19 cellular contexts compared by ENCODE assay signal in genomic region chr16:56115817-56116576, GRCh38.
DNase-seq lines count a peak whose midpoint lies in the region; ATAC-seq and TF ChIP-seq lines count a peak whose summit lies in the region.
"Had no signal": no experiment of that assay in that cellular context is flagged by ENCODE, and none has a peak within 500 bp of the region (broad histone marks: within the 10 kb centered on the region; RNA-seq: fewer than 3 reads in every experiment).

No MANE protein-coding gene starts in this region.

- no peaks in the 10 kb centered on the region for H3K36me3 Mint-ChIP-seq in endodermal cell (ENCODE audit: low read depth)

- DNase-seq in DMS 273 (lab: John Stamatoyannopoulos, UW; ENCODE audit: unreplicated experiment) (peak; percentile 59), DMS 273 treated with DMSO at 0.1 percent for 48 hours (lab: John Stamatoyannopoulos, UW) (no peak), endodermal cell (no peak), left lung (no peak), breast epithelium (ENCODE audit: low spot score in 2 of 2) (no peak), ovary (no peak)
- DNase-seq: activated CD4-positive, alpha-beta T cell treated with anti-CD3 and anti-CD28 coated beads, Interleukin-2, amount 50 U/mL, for 1 hour; Kasumi-1; lower lobe of right lung; NCI-H1105; NCI-H345; SHP77; stimulated activated CD4-positive, alpha-beta T cell treated with anti-CD3 and anti-CD28 coated beads, Interleukin-4, amount 100 ng/mL, for 4 hours had no signal

- peak overlapping the region; percentile 72 for H3K4me2 ChIP-seq in neural cell (ENCODE audit: low read length)
- H3K4me2 ChIP-seq: BLaER1, smooth muscle cell had no signal

- H3K4me3 ChIP-seq in HUES64 (ENCODE audit: low read length) (peak overlapping the region; percentile 2; the same call in 1 of the 2 replicates), endodermal cell (ENCODE audit: low read length) (no peak overlapping the region), neural cell (ENCODE audit: low read length) (peak overlapping the region; percentile 53), left lung (no peak overlapping the region), breast epithelium (no peak overlapping the region), ovary (no peak overlapping the region)
- H3K4me3 ChIP-seq: BLaER1, lower lobe of right lung, smooth muscle cell, suprapubic skin had no signal

- WGBS in HUES64 = 50% methylated on average over 5 of the region's 6 CpGs
- 50 to 69% methylated on average over 2 to 6 of the region's 6 CpGs for WGBS in endodermal cell (ENCODE audit: insufficient coverage in 1 of 2, insufficient read length in 1 of 2), 2 experiments
- 65 to 69% (median 68%) methylated on average over 6 of the region's 6 CpGs for WGBS in ovary, 3 donors

- H3K27me3 ChIP-seq in HUES64 (ENCODE audit: insufficient read depth, low read length) (no peaks in the 10 kb centered on the region), endodermal cell (ENCODE audit: control insufficient read depth, insufficient read depth, low read length, poor library complexity, severe bottlenecking) (no peaks in the 10 kb centered on the region), neural cell (ENCODE audit: insufficient read depth, low read depth, low read length) (no peaks in the 10 kb centered on the region), left lung (no peaks in the 10 kb centered on the region), breast epithelium (no peaks in the 10 kb centered on the region), ovary (no peaks in the 10 kb centered on the region)
- H3K27me3 ChIP-seq: BLaER1, suprapubic skin had no signal

- no peak overlapping the region for H3K27ac Mint-ChIP-seq in endodermal cell

- H3K9me3 ChIP-seq in HUES64 (ENCODE audit: insufficient read depth, low read depth, low read length) (no peaks in the 10 kb centered on the region), endodermal cell (ENCODE audit: control insufficient read depth, low read length) (no peaks in the 10 kb centered on the region), neural cell (ENCODE audit: low read length) (no peaks in the 10 kb centered on the region), left lung (no peaks in the 10 kb centered on the region), breast epithelium (no peaks in the 10 kb centered on the region), ovary (no peaks in the 10 kb centered on the region)
- H3K9me3 ChIP-seq: BLaER1, lower lobe of right lung, suprapubic skin had no signal

- peaks cover 42% of the 10 kb centered on the region for H3K4me1 ChIP-seq in HUES64 (ENCODE audit: insufficient read depth, low read length)
- peaks cover 15% of the 10 kb centered on the region for H3K4me1 ChIP-seq in endodermal cell (ENCODE audit: control insufficient read depth, insufficient read depth, low read length)
- no peaks in the 10 kb centered on the region for H3K4me1 ChIP-seq in left lung
- no peaks in the 10 kb centered on the region for H3K4me1 ChIP-seq in breast epithelium
- peaks cover 2% of the 10 kb centered on the region for H3K4me1 ChIP-seq in ovary (ENCODE audit: insufficient read depth)
- H3K4me1 ChIP-seq: BLaER1, lower lobe of right lung, suprapubic skin had no signal

- peak overlapping the region; percentile 35 for H2AFZ ChIP-seq in neural cell (ENCODE audit: low read depth, low read length)

- TF ChIP-seq CTCF in endodermal cell (conservative IDR thresholded peaks at IDR 0.05) = no peak
- no peak for TF ChIP-seq CTCF in neural cell (IDR thresholded peaks at IDR 0.05; ENCODE audit: poor library complexity, severe bottlenecking)
- no peak for TF ChIP-seq CTCF in left lung (IDR thresholded peaks at IDR 0.05)
- TF ChIP-seq CTCF in breast epithelium (IDR thresholded peaks at IDR 0.05) = no peak
- TF ChIP-seq CTCF in ovary (IDR thresholded peaks at IDR 0.05) = no peak

- H3K9me2 ChIP-seq in neural cell (ENCODE audit: insufficient read depth, low read length) = no peaks in the 10 kb centered on the region

- H3K79me2 ChIP-seq in neural cell (replicated peaks; ENCODE audit: insufficient read depth, low read length) = no peaks in the 10 kb centered on the region

- H3K27ac ChIP-seq in HUES64 (ENCODE audit: low read depth, low read length) = peak overlapping the region; percentile 11; the same call in 1 of the 2 replicates
- peak overlapping the region; percentile 62 for H3K27ac ChIP-seq in endodermal cell (ENCODE audit: low read depth, low read length)
- peak overlapping the region; percentile 96 for H3K27ac ChIP-seq in neural cell (ENCODE audit: low read length)
- no peak overlapping the region for H3K27ac ChIP-seq in left lung
- no peak overlapping the region for H3K27ac ChIP-seq in breast epithelium
- H3K27ac ChIP-seq in ovary = no peak overlapping the region
- H3K27ac ChIP-seq: 22Rv1, BLaER1, lower lobe of right lung, suprapubic skin had no signal

- H3K4me1 Mint-ChIP-seq in endodermal cell = peaks cover 45% of the 10 kb centered on the region

- peak; percentile 58 for TF ChIP-seq RAD21 in neural cell (conservative IDR thresholded peaks at IDR 0.05)

- TF ChIP-seq POLR2A in breast epithelium (IDR thresholded peaks at IDR 0.05) = no peak
- TF ChIP-seq POLR2A in ovary (IDR thresholded peaks at IDR 0.05) = no peak

- peaks cover 7% of the 10 kb centered on the region for H3F3A ChIP-seq in neural cell (ENCODE audit: insufficient read depth, low read length, poor library complexity, severe bottlenecking)

- TF ChIP-seq EP300 in neural cell (conservative IDR thresholded peaks at IDR 0.05; ENCODE audit: poor library complexity, severe bottlenecking) (peak; percentile 88), ovary (IDR thresholded peaks at IDR 0.05) (no peak)

- H3K9me3 Mint-ChIP-seq in endodermal cell = no peaks in the 10 kb centered on the region

- H3K9ac ChIP-seq in HUES64 (ENCODE audit: low read depth, low read length) (no peak overlapping the region), endodermal cell (ENCODE audit: extremely low read depth, low read length, poor library complexity, severe bottlenecking) (no peak overlapping the region), neural cell (ENCODE audit: low read length) (peak overlapping the region; percentile 59)
- H3K9ac ChIP-seq: BLaER1 had no signal

- no peaks in the 10 kb centered on the region for H4K20me1 ChIP-seq in neural cell (ENCODE audit: insufficient read depth)
- H4K20me1 ChIP-seq: BLaER1 had no signal

- intact Hi-C loops in left lung (cut with DNase I) = no loop called here
- intact Hi-C loops in breast epithelium (cut with DNase I; ENCODE audit: low total_unique reads) = no loop called here
- intact Hi-C loops in ovary (cut with DNase I) = no loop called here

- H3K36me3 ChIP-seq in HUES64 (ENCODE audit: insufficient read depth, low read length) (no peaks in the 10 kb centered on the region), endodermal cell (ENCODE audit: control insufficient read depth, insufficient read depth, low read length) (no peaks in the 10 kb centered on the region), neural cell (ENCODE audit: insufficient read depth, low read length) (no peaks in the 10 kb centered on the region), left lung (no peaks in the 10 kb centered on the region), breast epithelium (no peaks in the 10 kb centered on the region), ovary (no peaks in the 10 kb centered on the region)
- H3K36me3 ChIP-seq: BLaER1, lower lobe of right lung, suprapubic skin had no signal

- no peak for ATAC-seq in left lung
- ATAC-seq: lower lobe of right lung had no signal

- no peaks in the 10 kb centered on the region for H3K27me3 Mint-ChIP-seq in endodermal cell (ENCODE audit: insufficient read depth)

- H3K4me3 Mint-ChIP-seq in endodermal cell = no peak overlapping the region

TF ChIP-seq in neural cell, 6 proteins besides CTCF, POLR2A, EP300 and RAD21:
- TF ChIP-seq REST (IDR thresholded peaks at IDR 0.05; ENCODE audit: borderline replicate concordance) = peak; percentile 80
- TF ChIP-seq SMC3 (conservative IDR thresholded peaks at IDR 0.05; ENCODE audit: poor library complexity) = peak; percentile 47
- TF ChIP-seq MXI1 (conservative IDR thresholded peaks at IDR 0.05; ENCODE audit: poor library complexity, severe bottlenecking) = peak; percentile 38
- TF ChIP-seq EZH2 (IDR thresholded peaks at IDR 0.05; ENCODE audit: borderline replicate concordance, insufficient read depth, low read length, poor library complexity, severe bottlenecking) = no peak
- no peak for TF ChIP-seq TAF1 (IDR thresholded peaks at IDR 0.05; ENCODE audit: low read depth)
- TF ChIP-seq POLR2AphosphoS5 (IDR thresholded peaks at IDR 0.05) = peak; percentile 80
TF ChIP-seq in neural cell: peak in this region for 4.

Comparison
In these comparisons a context has a peak if more than half of its experiments do, and no peak if none do; other contexts are left out.
1. H3K27ac ChIP-seq: peak in HUES64 (single experiment), endodermal cell (single experiment) and neural cell (single experiment); none in left lung (0 of 2), breast epithelium (0 of 2) and ovary (0 of 2).
2. H3K4me3 ChIP-seq: peak in HUES64 (single experiment) and neural cell (single experiment); none in endodermal cell (single experiment), left lung (0 of 2), breast epithelium (0 of 3) and ovary (single experiment).